In the genomic region with DNA sequence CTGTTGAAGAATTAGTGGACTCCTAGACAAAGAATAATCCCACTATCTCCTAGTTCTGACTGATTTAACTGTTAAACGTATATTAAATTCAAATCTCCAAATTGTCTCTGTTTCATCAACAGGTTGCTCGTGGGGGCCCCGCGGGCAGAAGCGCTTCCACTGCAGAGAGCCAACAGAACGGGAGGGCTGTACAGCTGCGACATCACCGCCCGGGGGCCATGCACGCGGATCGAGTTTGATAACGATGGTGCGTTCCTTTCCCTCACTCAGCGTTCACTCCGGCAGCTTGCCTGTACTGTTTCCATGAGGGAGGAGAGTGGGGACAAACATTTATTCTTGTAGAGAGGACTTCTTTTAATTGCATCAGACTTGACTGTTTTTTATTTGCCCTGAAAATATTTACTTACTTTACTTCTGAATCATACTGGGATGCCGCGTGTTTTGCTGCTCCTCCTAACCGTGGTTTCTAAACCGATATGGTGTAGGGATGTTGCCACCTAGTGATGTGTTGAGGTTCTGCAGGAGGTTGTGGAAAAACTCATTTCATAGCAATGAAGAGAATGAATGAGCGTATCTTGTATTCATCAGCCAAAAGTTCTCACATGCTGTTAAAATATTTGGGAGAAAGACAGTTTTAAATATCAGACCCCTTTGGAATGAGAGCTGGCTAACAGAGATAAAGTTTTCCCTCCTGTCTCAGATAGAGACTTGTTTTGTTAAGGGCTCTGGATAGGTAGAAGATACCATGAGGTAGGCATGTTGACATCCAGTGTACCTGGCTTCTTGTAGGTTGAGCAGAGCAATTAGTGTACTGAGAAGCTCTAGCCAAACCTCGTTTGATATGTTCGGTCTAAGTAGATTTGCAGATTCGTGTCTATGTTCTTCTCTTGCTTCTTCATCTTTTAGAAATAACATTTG, we compare ENCODE assay signal across 8 cellular contexts. TPM values are rescaled to one million over a fixed set of nuclear protein-coding genes. Genes with fewer than 3 reads are reported as not detected.
DNase-seq lines count a peak whose midpoint lies in the region; ATAC-seq and TF ChIP-seq lines count a peak whose summit lies in the region.

No MANE protein-coding gene starts in this region.

- no peak overlapping the region for H3K9ac ChIP-seq in OCI-LY3 (ENCODE audit: low read length)

- H4K20me1 ChIP-seq in DOHH2 (ENCODE audit: control insufficient read depth, insufficient read depth, low read depth, low read length) (no peaks in the 10 kb centered on the region), OCI-LY3 (ENCODE audit: insufficient read depth, low read length) (peaks cover 4% of the 10 kb centered on the region; the same call in 1 of the 2 replicates)

- H3K36me3 Mint-ChIP-seq in naive B cell = no peaks in the 10 kb centered on the region
- no peaks in the 10 kb centered on the region for H3K36me3 Mint-ChIP-seq in stimulated activated memory B cell treated with anti-CD40 and anti-IgM and Interleukin-4, amounts not matched to agents 10 μg/mL and 1 μg/mL and 100 μg/mL, for 72 hours

- TF ChIP-seq CTCF in DOHH2 (IDR thresholded peaks at IDR 0.05; ENCODE audit: low read depth, low read length, poor library complexity, severe bottlenecking) (peak; percentile 78), OCI-LY3 (IDR thresholded peaks at IDR 0.05; ENCODE audit: low read depth, low read length) (peak; percentile 85)

- H3K27me3 ChIP-seq in DOHH2 (ENCODE audit: control insufficient read depth, low read length) (peaks cover 28% of the 10 kb centered on the region), OCI-LY3 (ENCODE audit: low read depth, low read length) (peaks cover 30% of the 10 kb centered on the region)

- no peaks in the 10 kb centered on the region for H3K9me2 ChIP-seq in DOHH2 (replicated peaks; ENCODE audit: control insufficient read depth, low read length)

- H3K4me1 ChIP-seq in DOHH2 (ENCODE audit: control insufficient read depth, low read length) (peaks cover 10% of the 10 kb centered on the region), OCI-LY3 (ENCODE audit: low read length) (peaks cover 15% of the 10 kb centered on the region; the same call in 1 of the 2 replicates)

- no peak overlapping the region for H2AFZ ChIP-seq in OCI-LY3 (ENCODE audit: low read depth, low read length)

- ATAC-seq in naive B cell (ENCODE audit: low read depth in 2 of 2) (peak; percentile 24 to 44), GM21576 (IDR thresholded peaks at IDR 0.05; ENCODE audit: unreplicated experiment) (no peak)
- ATAC-seq in stimulated activated memory B cell treated with anti-CD40 and anti-IgM and Interleukin-4, amounts not matched to agents 10 μg/mL and 1 μg/mL and 100 μg/mL, for 72 hours = peak; percentile 59

- H3K27me3 Mint-ChIP-seq in naive B cell = peaks cover 0 to 5% (median 0%) of the 10 kb centered on the region in 3 donors
- peaks cover 9% of the 10 kb centered on the region for H3K27me3 Mint-ChIP-seq in stimulated activated memory B cell treated with anti-CD40 and anti-IgM and Interleukin-4, amounts not matched to agents 10 μg/mL and 1 μg/mL and 100 μg/mL, for 72 hours

- H3K9me3 Mint-ChIP-seq in naive B cell = no peaks in the 10 kb centered on the region
- no peaks in the 10 kb centered on the region for H3K9me3 Mint-ChIP-seq in stimulated activated memory B cell treated with anti-CD40 and anti-IgM and Interleukin-4, amounts not matched to agents 10 μg/mL and 1 μg/mL and 100 μg/mL, for 72 hours

- peak overlapping the region in 3 of 8 donors; percentile 20 to 44 (median 38) for H3K4me3 Mint-ChIP-seq in naive B cell
- H3K4me3 Mint-ChIP-seq in stimulated activated memory B cell treated with anti-CD40 and anti-IgM and Interleukin-4, amounts not matched to agents 10 μg/mL and 1 μg/mL and 100 μg/mL, for 72 hours = no peak overlapping the region

- H3K27ac ChIP-seq in DOHH2 (ENCODE audit: low read depth, low read length) (no peak overlapping the region), OCI-LY3 (ENCODE audit: low read length) (no peak overlapping the region), epithelial cell of prostate (peak overlapping the region; percentile 87)

- H3K9me3 ChIP-seq in DOHH2 (ENCODE audit: control insufficient read depth, insufficient read depth, low read length) = no peaks in the 10 kb centered on the region
- no peaks in the 10 kb centered on the region for H3K9me3 ChIP-seq in OCI-LY3 (ENCODE audit: insufficient read depth, low read length)

- H3K4me3 ChIP-seq in DOHH2 (ENCODE audit: low read length) (no peak overlapping the region), OCI-LY3 (ENCODE audit: low read length) (no peak overlapping the region)

- H3K36me3 ChIP-seq in DOHH2 (ENCODE audit: control insufficient read depth, low read length) = no peaks in the 10 kb centered on the region
- no peaks in the 10 kb centered on the region for H3K36me3 ChIP-seq in OCI-LY3 (replicated peaks; ENCODE audit: low read depth, low read length)

- DNase-seq in HuH-7.5 (ENCODE audit: low spot score) (peak; percentile 28), activated T-cell treated with anti-CD3 and anti-CD28 coated beads for 1 hour (ENCODE audit: low read depth) (peak; percentile 52), epithelial cell of prostate (ENCODE audit: low read depth, low spot score) (no peak), naive B cell (peak; percentile 50)

- H3K79me2 ChIP-seq in DOHH2 (ENCODE audit: control insufficient read depth, low read length) (no peaks in the 10 kb centered on the region), OCI-LY3 (ENCODE audit: low read length) (no peaks in the 10 kb centered on the region)

- H3K4me1 Mint-ChIP-seq in naive B cell = peaks cover 36 to 43% (median 37%) of the 10 kb centered on the region in 3 donors
- peaks cover 39% of the 10 kb centered on the region for H3K4me1 Mint-ChIP-seq in stimulated activated memory B cell treated with anti-CD40 and anti-IgM and Interleukin-4, amounts not matched to agents 10 μg/mL and 1 μg/mL and 100 μg/mL, for 72 hours

- H3F3A ChIP-seq in DOHH2 (ENCODE audit: control insufficient read depth, insufficient read depth) = no peaks in the 10 kb centered on the region

- peak overlapping the region in 2 of 6 donors; percentile 34 to 49 for H3K27ac Mint-ChIP-seq in naive B cell
- no peak overlapping the region for H3K27ac Mint-ChIP-seq in stimulated activated memory B cell treated with anti-CD40 and anti-IgM and Interleukin-4, amounts not matched to agents 10 μg/mL and 1 μg/mL and 100 μg/mL, for 72 hours

- H3K4me2 ChIP-seq in DOHH2 (ENCODE audit: low read length) (no peak overlapping the region), OCI-LY3 (ENCODE audit: low read length) (no peak overlapping the region)

RNA-seq across cellular contexts. Expression of a gene that starts 38.3 kb away (rescaled TPM):
- polyA plus RNA-seq in naive B cell (ENCODE audit: low read depth in 6 of 6) = under 1 TPM in 5 of 6 donors, not detected in 1; 0.36 to 0.74 (median 0.52) TPM
